In the genomic region with DNA sequence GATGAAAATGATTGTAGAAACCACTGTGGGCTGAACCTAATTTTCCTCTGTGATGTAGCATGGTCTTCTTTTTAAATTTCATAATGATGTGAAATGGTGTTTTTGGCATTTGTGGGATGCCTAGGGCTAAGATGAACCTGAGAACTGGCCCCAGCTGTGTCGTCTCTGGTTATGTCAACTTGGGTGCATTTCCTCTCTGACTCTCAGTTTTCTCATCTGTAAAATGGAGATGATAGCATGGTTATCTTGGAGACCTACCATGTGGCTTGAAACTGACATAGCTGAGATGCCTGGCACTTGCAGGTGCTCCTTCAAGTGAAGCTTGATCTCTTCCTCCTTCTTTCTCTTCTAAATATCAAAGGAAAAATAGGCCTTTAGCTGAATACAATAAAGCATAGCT, we compare ENCODE assay signal across 19 cellular contexts.
DNase-seq lines count a peak whose midpoint lies in the region; ATAC-seq and TF ChIP-seq lines count a peak whose summit lies in the region.
"Had no signal": no experiment of that assay in that cellular context is flagged by ENCODE, and none has a peak within 500 bp of the region (broad histone marks: within the 10 kb centered on the region; RNA-seq: fewer than 3 reads in every experiment).

No MANE protein-coding gene starts in this region.

- intact Hi-C loops in left ventricle myocardium inferior (cut with micrococcal nuclease) (no loop called here), cardiac septum (cut with DNase I) (loop anchor here (2.0 to 5.0 kb wide), 2 partner anchors 41 to 86 kb away; no protein-coding TSS in a partner anchor)
- intact Hi-C loops in activated naive CD4-positive, alpha-beta T cell treated with anti-CD3 and anti-CD28 coated beads for 36 hours (cut with micrococcal nuclease) = no loop called here

- CTCF ChIA-PET in activated naive CD4-positive, alpha-beta T cell treated with anti-CD3 and anti-CD28 coated beads for 36 hours (lab: Charles Lee) = interaction anchor here (1.0 kb wide), 1 partner anchor 434 kb away, joined by 3 read pairs; no protein-coding TSS in a partner anchor

- peak; percentile 70 for ATAC-seq in GM19395 (IDR thresholded peaks at IDR 0.05; ENCODE audit: unreplicated experiment)
- ATAC-seq: HepG2 had no signal

- H3K36me3 Mint-ChIP-seq in activated naive CD4-positive, alpha-beta T cell treated with anti-CD3 and anti-CD28 coated beads for 36 hours (ENCODE audit: low read depth) = no peaks in the 10 kb centered on the region

- H3K4me1 Mint-ChIP-seq in activated naive CD4-positive, alpha-beta T cell treated with anti-CD3 and anti-CD28 coated beads for 36 hours (ENCODE audit: low read depth) = no peaks in the 10 kb centered on the region
- H3K4me1 Mint-ChIP-seq: H9 had no signal

- H3K4me1 ChIP-seq in left ventricle myocardium inferior = peaks cover 12% of the 10 kb centered on the region

- H3K27me3 ChIP-seq in left ventricle myocardium inferior (ENCODE audit: low read depth) = no peaks in the 10 kb centered on the region

- peaks cover 9% of the 10 kb centered on the region for H3K27me3 Mint-ChIP-seq in activated naive CD4-positive, alpha-beta T cell treated with anti-CD3 and anti-CD28 coated beads for 36 hours (ENCODE audit: low read depth)

- no peaks in the 10 kb centered on the region for H3K9me3 Mint-ChIP-seq in activated naive CD4-positive, alpha-beta T cell treated with anti-CD3 and anti-CD28 coated beads for 36 hours
- H3K9me3 Mint-ChIP-seq: CD4-positive, alpha-beta T cell; H9 had no signal

- no peak for DNase-seq in left ventricle myocardium inferior
- no peak for DNase-seq in cardiac septum (ENCODE audit: low spot score)
- peak; percentile 78 for DNase-seq in Jurkat, Clone E6-1 (ENCODE audit: low read depth, low spot score)
- no peak for DNase-seq in Ammon's horn (ENCODE audit: low spot score)
- no peak for DNase-seq in UCSD-AML1 (lab: John Stamatoyannopoulos, UW; ENCODE audit: unreplicated experiment)
- DNase-seq in activated naive CD4-positive, alpha-beta T cell treated with anti-CD3 and anti-CD28 coated beads for 36 hours = no peak
- no peak for DNase-seq in DMS153 (lab: John Stamatoyannopoulos, UW)
- DNase-seq: CD4-positive, alpha-beta T cell; GF-D8; H9; KG1; MV-4-11; NCI-H1694 treated with DMSO at 0.1 percent for 48 hours; NCI-H774; OCI-M1; SHP77 had no signal

- H3K27ac ChIP-seq in left ventricle myocardium inferior (replicated peaks) = peak overlapping the region; percentile 74
- H3K27ac ChIP-seq: SK-N-MC had no signal

- no peak overlapping the region for H3K4me3 ChIP-seq in left ventricle myocardium inferior
- no peak overlapping the region for H3K4me3 ChIP-seq in Jurkat, Clone E6-1 (ENCODE audit: low read length)
- H3K4me3 ChIP-seq: SK-N-MC had no signal

- TF ChIP-seq CTCF in left ventricle myocardium inferior (IDR thresholded peaks at IDR 0.05; ENCODE audit: borderline replicate concordance) = no peak

- H3K36me3 ChIP-seq in left ventricle myocardium inferior = no peaks in the 10 kb centered on the region

- H3K9me3 ChIP-seq in left ventricle myocardium inferior (replicated peaks) = no peaks in the 10 kb centered on the region

- no peak overlapping the region for H3K4me3 Mint-ChIP-seq in activated naive CD4-positive, alpha-beta T cell treated with anti-CD3 and anti-CD28 coated beads for 36 hours
- H3K4me3 Mint-ChIP-seq: CD4-positive, alpha-beta T cell; H9 had no signal

- no peak overlapping the region for H3K27ac Mint-ChIP-seq in activated naive CD4-positive, alpha-beta T cell treated with anti-CD3 and anti-CD28 coated beads for 36 hours
- H3K27ac Mint-ChIP-seq: CD4-positive, alpha-beta T cell; H9 had no signal
